In genomic region chr17:40459646-40460584, GRCh38 we compare ENCODE assay signal across 1 cellular context.
TF ChIP-seq lines count a peak whose summit lies in the region.

No MANE protein-coding gene starts in this region.

TF ChIP-seq in SK-N-SH, 30 proteins besides CTCF, POLR2A, EP300 and RAD21 (continued from another document):
- TF ChIP-seq REST (IDR thresholded peaks at IDR 0.05; ENCODE audit: low read depth, low read length) (no peak), FOSL2 (IDR thresholded peaks at IDR 0.05; ENCODE audit: borderline replicate concordance, low read depth) (no peak), SIN3A (IDR thresholded peaks at IDR 0.05; ENCODE audit: borderline replicate concordance, low read depth, low read length) (no peak), GABPA (IDR thresholded peaks at IDR 0.05; ENCODE audit: low read depth) (no peak), SMC3 (IDR thresholded peaks at IDR 0.05; ENCODE audit: low read depth, low read length) (no peak), NFIC (IDR thresholded peaks at IDR 0.05; ENCODE audit: borderline replicate concordance) (no peak), ZBTB33 (IDR thresholded peaks at IDR 0.05; ENCODE audit: borderline replicate concordance, low read depth) (no peak), USF1 (IDR thresholded peaks at IDR 0.05; ENCODE audit: borderline replicate concordance, low read depth) (no peak), RCOR1 (IDR thresholded peaks at IDR 0.05; ENCODE audit: low read length) (peak; percentile 68), TCF12 (IDR thresholded peaks at IDR 0.05) (peak; percentile 46), ELF1 (IDR thresholded peaks at IDR 0.05) (no peak), NRF1 (IDR thresholded peaks at IDR 0.05; ENCODE audit: low read depth, low read length) (no peak), FOXJ3 (CRISPR knock-in tag; IDR thresholded peaks at IDR 0.05) (no peak), POLR2AphosphoS5 (IDR thresholded peaks at IDR 0.05; ENCODE audit: low read depth, low read length) (no peak), CHD2 (IDR thresholded peaks at IDR 0.05; ENCODE audit: low read length, partially characterized antibody) (peak; percentile 74), FOXM1 (IDR thresholded peaks at IDR 0.05; ENCODE audit: low read depth) (no peak)
- TF ChIP-seq, protein P1, sequence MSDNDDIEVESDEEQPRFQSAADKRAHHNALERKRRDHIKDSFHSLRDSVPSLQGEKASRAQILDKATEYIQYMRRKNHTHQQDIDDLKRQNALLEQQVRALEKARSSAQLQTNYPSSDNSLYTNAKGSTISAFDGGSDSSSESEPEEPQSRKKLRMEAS (IDR thresholded peaks at IDR 0.05; ENCODE audit: low read depth): no peak
